Comparison of ENCODE assay signal across 19 cellular contexts in genomic region chr17:66341462-66341861, GRCh38. TPM values are rescaled to one million over a fixed set of nuclear protein-coding genes. Genes with fewer than 3 reads are reported as not detected.
A peak's percentile ranks its signal among the peaks of the same experiment; 100 is the strongest.
DNase-seq lines count a peak whose midpoint lies in the region; ATAC-seq lines count a peak whose summit lies in the region.
"Had no signal": no experiment of that assay in that cellular context is flagged by ENCODE, and none has a peak within 500 bp of the region (broad histone marks: within the 10 kb centered on the region; RNA-seq: fewer than 3 reads in every experiment).

No MANE protein-coding gene starts in this region.

- intact Hi-C loops in activated T-helper 1 cell treated with anti-CD3 and anti-CD28 coated beads, Interleukin-12 subunit alpha, Interleukin-12 subunit beta, Interleukin-2, Interleukin-4 antibody, amounts not matched to agents 30 ng/mL and 10 ng/mL and 1 ng/mL, durations not matched to agents 14 hours and 24 hours and 36 hours (cut with micrococcal nuclease) = no loop called here

- H3K9me3 Mint-ChIP-seq in activated T-helper 1 cell treated with anti-CD3 and anti-CD28 coated beads, Interleukin-12 subunit alpha, Interleukin-12 subunit beta, Interleukin-2, Interleukin-4 antibody, amounts not matched to agents 30 ng/mL and 10 ng/mL and 1 ng/mL, durations not matched to agents 14 hours and 24 hours and 36 hours = no peaks in the 10 kb centered on the region
- H3K9me3 Mint-ChIP-seq: GM23338 had no signal

- peaks cover 25% of the 10 kb centered on the region for H3K36me3 Mint-ChIP-seq in activated T-helper 1 cell treated with anti-CD3 and anti-CD28 coated beads, Interleukin-12 subunit alpha, Interleukin-12 subunit beta, Interleukin-2, Interleukin-4 antibody, amounts not matched to agents 30 ng/mL and 10 ng/mL and 1 ng/mL, durations not matched to agents 14 hours and 24 hours and 36 hours (ENCODE audit: low read depth)

- no peak overlapping the region for H3K4me3 Mint-ChIP-seq in activated T-helper 1 cell treated with anti-CD3 and anti-CD28 coated beads, Interleukin-12 subunit alpha, Interleukin-12 subunit beta, Interleukin-2, Interleukin-4 antibody, amounts not matched to agents 30 ng/mL and 10 ng/mL and 1 ng/mL, durations not matched to agents 14 hours and 24 hours and 36 hours
- H3K4me3 Mint-ChIP-seq: GM23338 had no signal

- peak; percentile 61 for ATAC-seq in HG03571 (IDR thresholded peaks at IDR 0.05; ENCODE audit: unreplicated experiment)
- ATAC-seq in left lobe of liver = peak; percentile 83
- ATAC-seq: GM23338, SK-N-SH treated with all-trans-retinoic acid at 6 μM for 48 hours had no signal

- no peaks in the 10 kb centered on the region for H3K27me3 Mint-ChIP-seq in activated T-helper 1 cell treated with anti-CD3 and anti-CD28 coated beads, Interleukin-12 subunit alpha, Interleukin-12 subunit beta, Interleukin-2, Interleukin-4 antibody, amounts not matched to agents 30 ng/mL and 10 ng/mL and 1 ng/mL, durations not matched to agents 14 hours and 24 hours and 36 hours (ENCODE audit: insufficient read depth)

- DNase-seq in DMS53 (lab: John Stamatoyannopoulos, UW) = peak; percentile 5
- no peak for DNase-seq in DMS53 treated with DMSO at 0.1 percent for 48 hours (lab: John Stamatoyannopoulos, UW; ENCODE audit: unreplicated experiment)
- DNase-seq in left lobe of liver (ENCODE audit: low spot score) = no peak
- peak; percentile 54 for DNase-seq in renal cortical epithelial cell (ENCODE audit: low read depth)
- DNase-seq in NCI-H82 treated with DMSO at 0.1 percent for 48 hours (lab: John Stamatoyannopoulos, UW; ENCODE audit: unreplicated experiment) = no peak
- no peak for DNase-seq in ureter (ENCODE audit: low spot score)
- no peak for DNase-seq in activated T-helper 1 cell treated with anti-CD3 and anti-CD28 coated beads, Interleukin-12 subunit alpha, Interleukin-12 subunit beta, Interleukin-2, Interleukin-4 antibody, amounts not matched to agents 30 ng/mL and 10 ng/mL and 1 ng/mL, durations not matched to agents 14 hours and 24 hours and 36 hours (ENCODE audit: low spot score)
- DNase-seq: COR-L47, DMS79, IMR-90, Kasumi-1, NCI-H1105 treated with DMSO at 0.1 percent for 48 hours, NCI-H187, NCI-H82, Peyer's patch, Right ventricle myocardium superior had no signal

- H3K4me1 Mint-ChIP-seq in activated T-helper 1 cell treated with anti-CD3 and anti-CD28 coated beads, Interleukin-12 subunit alpha, Interleukin-12 subunit beta, Interleukin-2, Interleukin-4 antibody, amounts not matched to agents 30 ng/mL and 10 ng/mL and 1 ng/mL, durations not matched to agents 14 hours and 24 hours and 36 hours (ENCODE audit: low read depth) = peaks cover 51% of the 10 kb centered on the region

- no peak overlapping the region for H3K27ac Mint-ChIP-seq in activated T-helper 1 cell treated with anti-CD3 and anti-CD28 coated beads, Interleukin-12 subunit alpha, Interleukin-12 subunit beta, Interleukin-2, Interleukin-4 antibody, amounts not matched to agents 30 ng/mL and 10 ng/mL and 1 ng/mL, durations not matched to agents 14 hours and 24 hours and 36 hours
- H3K27ac Mint-ChIP-seq: GM23338 had no signal

RNA-seq across cellular contexts. Expression of gene PRKCA, which starts 39.0 kb away (rescaled TPM):
- total RNA-seq in left lobe of liver (21.2 TPM), renal cortical epithelial cell (7.3 and 31.9 TPM in 2 replicates), ureter (58.1 TPM)
- total RNA-seq in activated T-helper 1 cell treated with anti-CD3 and anti-CD28 coated beads, Interleukin-12 subunit alpha, Interleukin-12 subunit beta, Interleukin-2, Interleukin-4 antibody, amounts not matched to agents 30 ng/mL and 10 ng/mL and 1 ng/mL, durations not matched to agents 14 hours and 24 hours and 36 hours = 155 and 157 TPM in 2 replicates

Comparison
In these comparisons a context has a peak if more than half of its experiments do, and no peak if none do; other contexts are left out.
1. DNase-seq: peak in DMS53 (single experiment) and renal cortical epithelial cell (single experiment); none in DMS53 treated with DMSO at 0.1 percent for 48 hours (single experiment), left lobe of liver (single experiment), NCI-H82 treated with DMSO at 0.1 percent for 48 hours (single experiment), ureter (single experiment) and activated T-helper 1 cell treated with anti-CD3 and anti-CD28 coated beads, Interleukin-12 subunit alpha, Interleukin-12 subunit beta, Interleukin-2, Interleukin-4 antibody, amounts not matched to agents 30 ng/mL and 10 ng/mL and 1 ng/mL, durations not matched to agents 14 hours and 24 hours and 36 hours (single experiment).